ENCODE assay signal across 18 cellular contexts in genomic region chrX:16444353-16444752, GRCh38.
DNase-seq lines count a peak whose midpoint lies in the region; TF ChIP-seq lines count a peak whose summit lies in the region.
"Had no signal": no experiment of that assay in that cellular context is flagged by ENCODE, and none has a peak within 500 bp of the region (broad histone marks: within the 10 kb centered on the region; RNA-seq: fewer than 3 reads in every experiment).

No MANE protein-coding gene starts in this region.

- no peaks in the 10 kb centered on the region for H3K27me3 ChIP-seq in adipocyte (replicated peaks; ENCODE audit: control insufficient read depth, insufficient read depth, low read length)
- H3K27me3 ChIP-seq: foreskin keratinocyte, upper lobe of right lung had no signal

- no peaks in the 10 kb centered on the region for H3K36me3 Mint-ChIP-seq in osteocyte (ENCODE audit: unreplicated experiment)
- H3K36me3 Mint-ChIP-seq: CD8-positive, alpha-beta memory T cell had no signal

- H3K4me1 ChIP-seq in adipocyte (ENCODE audit: control insufficient read depth, insufficient read depth, low read length) = no peaks in the 10 kb centered on the region
- H3K4me1 ChIP-seq: A549, foreskin keratinocyte, upper lobe of right lung had no signal

- H3K9ac ChIP-seq in adipocyte (ENCODE audit: low read length) = no peak overlapping the region

- no peak overlapping the region for H3K4me3 Mint-ChIP-seq in osteocyte (ENCODE audit: unreplicated experiment)
- H3K4me3 Mint-ChIP-seq: activated T-helper 17 cell treated with anti-CD3 and anti-CD28 coated beads, Interleukin-2, amount 50 U/mL, for 72 hours; CD8-positive, alpha-beta memory T cell had no signal

- no peaks in the 10 kb centered on the region for H3K36me3 ChIP-seq in adipocyte (ENCODE audit: control insufficient read depth, insufficient read depth, low read length, severe bottlenecking)
- H3K36me3 ChIP-seq: upper lobe of right lung had no signal

- TF ChIP-seq CTCF in osteocyte (IDR thresholded peaks at IDR 0.05) = no peak

- H3K27ac Mint-ChIP-seq in osteocyte (ENCODE audit: unreplicated experiment) = no peak overlapping the region
- H3K27ac Mint-ChIP-seq: activated T-helper 17 cell treated with anti-CD3 and anti-CD28 coated beads, Interleukin-2, amount 50 U/mL, for 72 hours; CD8-positive, alpha-beta memory T cell had no signal

- peaks cover 5% of the 10 kb centered on the region for H3K9me3 Mint-ChIP-seq in osteocyte (ENCODE audit: unreplicated experiment)
- H3K9me3 Mint-ChIP-seq: activated T-helper 17 cell treated with anti-CD3 and anti-CD28 coated beads, Interleukin-2, amount 50 U/mL, for 72 hours; CD8-positive, alpha-beta memory T cell had no signal

- no peaks in the 10 kb centered on the region for H3K9me3 ChIP-seq in adipocyte (ENCODE audit: control insufficient read depth, low read length)
- H3K9me3 ChIP-seq: A549, upper lobe of right lung had no signal

- H3K27me3 Mint-ChIP-seq in osteocyte (ENCODE audit: unreplicated experiment) = no peaks in the 10 kb centered on the region
- H3K27me3 Mint-ChIP-seq: activated T-helper 17 cell treated with anti-CD3 and anti-CD28 coated beads, Interleukin-2, amount 50 U/mL, for 72 hours had no signal

- H3K4me3 ChIP-seq in adipocyte (ENCODE audit: low read length) = no peak overlapping the region
- H3K4me3 ChIP-seq: A549, dorsolateral prefrontal cortex, upper lobe of right lung had no signal

- peaks cover 11% of the 10 kb centered on the region for H3K4me1 Mint-ChIP-seq in osteocyte (ENCODE audit: unreplicated experiment)
- H3K4me1 Mint-ChIP-seq: activated T-helper 17 cell treated with anti-CD3 and anti-CD28 coated beads, Interleukin-2, amount 50 U/mL, for 72 hours; CD8-positive, alpha-beta memory T cell had no signal

- DNase-seq in A172 (ENCODE audit: low spot score) (peak; percentile 24), HK-2 (ENCODE audit: unreplicated experiment) (peak; percentile 14), adipocyte (ENCODE audit: low read depth) (peak; percentile 19), glomerular visceral epithelial cell (ENCODE audit: extremely low spot score) (peak; percentile 29), NCI-H2171 treated with DMSO at 0.1 percent for 48 hours (lab: John Stamatoyannopoulos, UW) (no peak), osteocyte (ENCODE audit: extremely low spot score, unreplicated experiment) (no peak), NCI-H748 (lab: John Stamatoyannopoulos, UW; ENCODE audit: unreplicated experiment) (no peak)
- no peak for DNase-seq in activated effector memory CD4-positive, alpha-beta T cell treated with Interleukin-2 at 50 U/mL for 16 hours
- DNase-seq: activated CD4-positive, alpha-beta T cell treated with anti-CD3 and anti-CD28 coated beads, Interleukin-2, amount 50 U/mL, for 48 hours; aorta; CD8-positive, alpha-beta memory T cell; dorsolateral prefrontal cortex; foreskin keratinocyte; HCEC 1CT; Karpas-422; upper lobe of right lung had no signal

Comparison
In these comparisons a context has a peak if more than half of its experiments do, and no peak if none do; other contexts are left out.
1. DNase-seq: peak in A172 (single experiment), HK-2 (single experiment), adipocyte (single experiment) and glomerular visceral epithelial cell (single experiment); none in activated effector memory CD4-positive, alpha-beta T cell treated with Interleukin-2 at 50 U/mL for 16 hours (single experiment), NCI-H2171 treated with DMSO at 0.1 percent for 48 hours (single experiment), osteocyte (single experiment) and NCI-H748 (single experiment).